ENCODE assay signal across 1 cellular context in genomic region chr2:25982273-25982967, GRCh38.
TF ChIP-seq lines count a peak whose summit lies in the region.

TSS of gene KIF3C (minus strand) at chr2:25982497. CDS start at chr2:25981917, 580 bp downstream.

TF ChIP-seq in HepG2, 621 proteins besides CTCF, POLR2A, EP300 and RAD21 (continued from another document and continues in another):
- TF ChIP-seq, protein P1, sequence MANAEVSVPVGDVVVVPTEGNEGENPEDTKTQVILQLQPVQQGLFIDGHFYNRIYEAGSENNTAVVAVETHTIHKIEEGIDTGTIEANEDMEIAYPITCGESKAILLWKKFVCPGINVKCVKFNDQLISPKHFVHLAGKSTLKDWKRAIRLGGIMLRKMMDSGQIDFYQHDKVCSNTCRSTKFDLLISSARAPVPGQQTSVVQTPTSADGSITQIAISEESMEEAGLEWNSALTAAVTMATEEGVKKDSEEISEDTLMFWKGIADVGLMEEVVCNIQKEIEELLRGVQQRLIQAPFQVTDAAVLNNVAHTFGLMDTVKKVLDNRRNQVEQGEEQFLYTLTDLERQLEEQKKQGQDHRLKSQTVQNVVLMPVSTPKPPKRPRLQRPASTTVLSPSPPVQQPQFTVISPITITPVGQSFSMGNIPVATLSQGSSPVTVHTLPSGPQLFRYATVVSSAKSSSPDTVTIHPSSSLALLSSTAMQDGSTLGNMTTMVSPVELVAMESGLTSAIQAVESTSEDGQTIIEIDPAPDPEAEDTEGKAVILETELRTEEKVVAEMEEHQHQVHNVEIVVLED (CRISPR knock-in tag; IDR thresholded peaks at IDR 0.05; ENCODE audit: borderline replicate concordance), result peak; percentile 81
- TF ChIP-seq MZF1 (CRISPR knock-in tag; IDR thresholded peaks at IDR 0.05; ENCODE audit: borderline replicate concordance) (no peak), CBX1 (IDR thresholded peaks at IDR 0.05; ENCODE audit: low read depth) (no peak), TGIF2 (CRISPR knock-in tag; IDR thresholded peaks at IDR 0.05) (peak; percentile 63), HNRNPL (IDR thresholded peaks at IDR 0.05; ENCODE audit: low read depth, low read length) (no peak), ZNF160 (CRISPR knock-in tag; IDR thresholded peaks at IDR 0.05) (0 out of 2 replicates have a peak, but pooled peaks have one; percentile 27), KLF11 (CRISPR knock-in tag; IDR thresholded peaks at IDR 0.05) (no peak), DRAP1 (CRISPR knock-in tag; IDR thresholded peaks at IDR 0.05) (no peak; the same call in 1 of the 2 replicates), STAT6 (CRISPR knock-in tag; IDR thresholded peaks at IDR 0.05; ENCODE audit: borderline replicate concordance) (no peak), SMYD3 (CRISPR knock-in tag; IDR thresholded peaks at IDR 0.05) (no peak), ZNF605 (CRISPR knock-in tag; IDR thresholded peaks at IDR 0.05) (no peak), ZHX2 (IDR thresholded peaks at IDR 0.05; ENCODE audit: low read depth) (peak; percentile 58; the same call in 1 of the 2 replicates), ZHX2 (CRISPR knock-in tag; IDR thresholded peaks at IDR 0.05; ENCODE audit: borderline replicate concordance) (no peak), ZNF232 (CRISPR knock-in tag; IDR thresholded peaks at IDR 0.05; ENCODE audit: borderline replicate concordance) (no peak), RFXANK (CRISPR knock-in tag; IDR thresholded peaks at IDR 0.05) (no peak), WIZ (CRISPR knock-in tag; IDR thresholded peaks at IDR 0.05) (0 out of 2 replicates have a peak, but pooled peaks have one; percentile 27), ZNF746 (CRISPR knock-in tag; IDR thresholded peaks at IDR 0.05) (no peak), CEBPG (CRISPR knock-in tag; IDR thresholded peaks at IDR 0.05) (no peak), TMF1 (CRISPR knock-in tag; IDR thresholded peaks at IDR 0.05; ENCODE audit: low read depth) (no peak; the same call in 1 of the 2 replicates), RFX5 (IDR thresholded peaks at IDR 0.05; ENCODE audit: low read depth, low read length) (no peak), ZNF660 (CRISPR knock-in tag; IDR thresholded peaks at IDR 0.05; ENCODE audit: borderline replicate concordance, low read depth) (no peak), CCAR2 (optimal IDR thresholded peaks at IDR 0.05; ENCODE audit: low read depth, low read length) (no peak), ZNF101 (CRISPR knock-in tag; IDR thresholded peaks at IDR 0.05; ENCODE audit: borderline replicate concordance, low read depth) (no peak), NKX3-1 (CRISPR knock-in tag; IDR thresholded peaks at IDR 0.05) (no peak), ZNF205 (CRISPR knock-in tag; IDR thresholded peaks at IDR 0.05) (no peak), ZBTB33 (CRISPR knock-in tag; IDR thresholded peaks at IDR 0.05) (0 out of 2 replicates have a peak, but pooled peaks have one; percentile 55), SALL1 (CRISPR knock-in tag; IDR thresholded peaks at IDR 0.05) (no peak), ZNF570 (CRISPR knock-in tag; IDR thresholded peaks at IDR 0.05; ENCODE audit: borderline replicate concordance) (no peak), GATAD1 (CRISPR knock-in tag; IDR thresholded peaks at IDR 0.05) (peak; percentile 30; the same call in 1 of the 2 replicates), ZNF800 (CRISPR knock-in tag; IDR thresholded peaks at IDR 0.05) (no peak), AGO1 (IDR thresholded peaks at IDR 0.05; ENCODE audit: low read depth, low read length, poor library complexity, severe bottlenecking) (no peak), ETV6 (CRISPR knock-in tag; conservative IDR thresholded peaks at IDR 0.05) (no peak), ASH2L (IDR thresholded peaks at IDR 0.05; ENCODE audit: insufficient read length, low read depth, low read length) (peak; percentile 71), DPF2 (CRISPR knock-in tag; IDR thresholded peaks at IDR 0.05; ENCODE audit: borderline replicate concordance, low read depth) (no peak), IRF2 (CRISPR knock-in tag; IDR thresholded peaks at IDR 0.05) (peak; percentile 86)
- TF ChIP-seq, protein P2, sequence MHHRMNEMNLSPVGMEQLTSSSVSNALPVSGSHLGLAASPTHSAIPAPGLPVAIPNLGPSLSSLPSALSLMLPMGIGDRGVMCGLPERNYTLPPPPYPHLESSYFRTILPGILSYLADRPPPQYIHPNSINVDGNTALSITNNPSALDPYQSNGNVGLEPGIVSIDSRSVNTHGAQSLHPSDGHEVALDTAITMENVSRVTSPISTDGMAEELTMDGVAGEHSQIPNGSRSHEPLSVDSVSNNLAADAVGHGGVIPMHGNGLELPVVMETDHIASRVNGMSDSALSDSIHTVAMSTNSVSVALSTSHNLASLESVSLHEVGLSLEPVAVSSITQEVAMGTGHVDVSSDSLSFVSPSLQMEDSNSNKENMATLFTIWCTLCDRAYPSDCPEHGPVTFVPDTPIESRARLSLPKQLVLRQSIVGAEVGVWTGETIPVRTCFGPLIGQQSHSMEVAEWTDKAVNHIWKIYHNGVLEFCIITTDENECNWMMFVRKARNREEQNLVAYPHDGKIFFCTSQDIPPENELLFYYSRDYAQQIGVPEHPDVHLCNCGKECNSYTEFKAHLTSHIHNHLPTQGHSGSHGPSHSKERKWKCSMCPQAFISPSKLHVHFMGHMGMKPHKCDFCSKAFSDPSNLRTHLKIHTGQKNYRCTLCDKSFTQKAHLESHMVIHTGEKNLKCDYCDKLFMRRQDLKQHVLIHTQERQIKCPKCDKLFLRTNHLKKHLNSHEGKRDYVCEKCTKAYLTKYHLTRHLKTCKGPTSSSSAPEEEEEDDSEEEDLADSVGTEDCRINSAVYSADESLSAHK (CRISPR knock-in tag; IDR thresholded peaks at IDR 0.05; ENCODE audit: borderline replicate concordance), result no peak
- TF ChIP-seq, protein P3, sequence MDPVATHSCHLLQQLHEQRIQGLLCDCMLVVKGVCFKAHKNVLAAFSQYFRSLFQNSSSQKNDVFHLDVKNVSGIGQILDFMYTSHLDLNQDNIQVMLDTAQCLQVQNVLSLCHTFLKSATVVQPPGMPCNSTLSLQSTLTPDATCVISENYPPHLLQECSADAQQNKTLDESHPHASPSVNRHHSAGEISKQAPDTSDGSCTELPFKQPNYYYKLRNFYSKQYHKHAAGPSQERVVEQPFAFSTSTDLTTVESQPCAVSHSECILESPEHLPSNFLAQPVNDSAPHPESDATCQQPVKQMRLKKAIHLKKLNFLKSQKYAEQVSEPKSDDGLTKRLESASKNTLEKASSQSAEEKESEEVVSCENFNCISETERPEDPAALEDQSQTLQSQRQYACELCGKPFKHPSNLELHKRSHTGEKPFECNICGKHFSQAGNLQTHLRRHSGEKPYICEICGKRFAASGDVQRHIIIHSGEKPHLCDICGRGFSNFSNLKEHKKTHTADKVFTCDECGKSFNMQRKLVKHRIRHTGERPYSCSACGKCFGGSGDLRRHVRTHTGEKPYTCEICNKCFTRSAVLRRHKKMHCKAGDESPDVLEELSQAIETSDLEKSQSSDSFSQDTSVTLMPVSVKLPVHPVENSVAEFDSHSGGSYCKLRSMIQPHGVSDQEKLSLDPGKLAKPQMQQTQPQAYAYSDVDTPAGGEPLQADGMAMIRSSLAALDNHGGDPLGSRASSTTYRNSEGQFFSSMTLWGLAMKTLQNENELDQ (CRISPR knock-in tag; IDR thresholded peaks at IDR 0.05; ENCODE audit: borderline replicate concordance), result no peak
- TF ChIP-seq, protein P4, sequence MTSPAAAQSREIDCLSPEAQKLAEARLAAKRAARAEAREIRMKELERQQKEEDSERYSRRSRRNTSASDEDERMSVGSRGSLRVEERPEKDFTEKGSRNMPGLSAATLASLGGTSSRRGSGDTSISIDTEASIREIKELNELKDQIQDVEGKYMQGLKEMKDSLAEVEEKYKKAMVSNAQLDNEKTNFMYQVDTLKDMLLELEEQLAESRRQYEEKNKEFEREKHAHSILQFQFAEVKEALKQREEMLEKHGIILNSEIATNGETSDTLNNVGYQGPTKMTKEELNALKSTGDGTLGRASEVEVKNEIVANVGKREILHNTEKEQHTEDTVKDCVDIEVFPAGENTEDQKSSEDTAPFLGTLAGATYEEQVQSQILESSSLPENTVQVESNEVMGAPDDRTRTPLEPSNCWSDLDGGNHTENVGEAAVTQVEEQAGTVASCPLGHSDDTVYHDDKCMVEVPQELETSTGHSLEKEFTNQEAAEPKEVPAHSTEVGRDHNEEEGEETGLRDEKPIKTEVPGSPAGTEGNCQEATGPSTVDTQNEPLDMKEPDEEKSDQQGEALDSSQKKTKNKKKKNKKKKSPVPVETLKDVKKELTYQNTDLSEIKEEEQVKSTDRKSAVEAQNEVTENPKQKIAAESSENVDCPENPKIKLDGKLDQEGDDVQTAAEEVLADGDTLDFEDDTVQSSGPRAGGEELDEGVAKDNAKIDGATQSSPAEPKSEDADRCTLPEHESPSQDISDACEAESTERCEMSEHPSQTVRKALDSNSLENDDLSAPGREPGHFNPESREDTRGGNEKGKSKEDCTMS (CRISPR knock-in tag; conservative IDR thresholded peaks at IDR 0.05), result no peak
